Comparison of ENCODE assay signal across 11 cellular contexts in the genomic region with DNA sequence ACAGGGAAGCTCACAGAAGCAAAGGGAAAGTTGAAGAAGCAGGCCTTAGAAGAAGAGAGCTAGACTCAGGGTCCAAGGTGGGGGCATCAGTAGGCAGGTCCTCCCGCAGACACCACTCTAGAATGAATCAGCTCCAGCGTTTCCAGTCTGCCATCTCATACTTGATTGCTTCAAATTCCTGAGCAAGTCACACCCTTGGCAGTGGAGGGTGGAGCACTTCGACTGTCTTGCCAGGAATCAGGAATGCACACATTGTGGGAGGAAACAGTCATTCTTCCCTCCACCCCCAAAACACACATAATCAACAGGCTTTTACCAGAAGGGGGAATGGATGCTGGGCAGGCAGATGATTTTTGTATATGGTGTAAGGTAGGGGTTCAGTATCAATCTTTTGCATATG.
A peak's percentile ranks its signal among the peaks of the same experiment; 100 is the strongest.
DNase-seq lines count a peak whose midpoint lies in the region; ATAC-seq, FAIRE-seq and TF ChIP-seq lines count a peak whose summit lies in the region.
"Had no signal": no experiment of that assay in that cellular context is flagged by ENCODE, and none has a peak within 500 bp of the region (broad histone marks: within the 10 kb centered on the region; RNA-seq: fewer than 3 reads in every experiment).

No MANE protein-coding gene starts in this region.

- CTCF ChIA-PET in naive thymus-derived CD4-positive, alpha-beta T cell (lab: Charles Lee), result no interaction called here

- ATAC-seq in HG03457 (IDR thresholded peaks at IDR 0.05; ENCODE audit: unreplicated experiment) (no peak), GM21367 (IDR thresholded peaks at IDR 0.05; ENCODE audit: unreplicated experiment) (no peak)
- no peak for ATAC-seq in naive thymus-derived CD4-positive, alpha-beta T cell
- ATAC-seq: GM12878 had no signal

- H3K36me3 ChIP-seq in astrocyte (ENCODE audit: insufficient read depth, low read length) (no peaks in the 10 kb centered on the region), subcutaneous abdominal adipose tissue (ENCODE audit: control insufficient read depth in 5 of 5, insufficient read depth in 5 of 5, low read length in 5 of 5) (no peaks in the 10 kb centered on the region)
- H3K36me3 ChIP-seq in naive thymus-derived CD4-positive, alpha-beta T cell (ENCODE audit: control insufficient read depth in 2 of 3, insufficient read depth in 3 of 3, low read length in 3 of 3), result peaks cover 0 to 11% (median 0%) of the 10 kb centered on the region in 3 experiments

- H3K4me3 ChIP-seq in astrocyte (ENCODE audit: insufficient read depth, low read depth, low read length), result peak overlapping the region; percentile 12
- no peak overlapping the region for H3K4me3 ChIP-seq in subcutaneous abdominal adipose tissue (ENCODE audit: low read depth in 1 of 5, low read length in 5 of 5)
- H3K4me3 ChIP-seq in naive thymus-derived CD4-positive, alpha-beta T cell (ENCODE audit: low read length), result no peak overlapping the region
- H3K4me3 ChIP-seq: GM12878 had no signal

- H3K9ac ChIP-seq in astrocyte (ENCODE audit: low read length), result peak overlapping the region; percentile 77
- H3K9ac ChIP-seq in subcutaneous abdominal adipose tissue (ENCODE audit: low read length in 5 of 5), result no peak overlapping the region

- no peaks in the 10 kb centered on the region; the same call in 1 of the 2 replicates for H3K9me3 Mint-ChIP-seq in HFFc6
- H3K9me3 Mint-ChIP-seq in astrocyte (ENCODE audit: unreplicated experiment), result peaks cover 4% of the 10 kb centered on the region
- peaks cover 0 to 6% (median 3%) of the 10 kb centered on the region in 11 donors for H3K9me3 Mint-ChIP-seq in naive thymus-derived CD4-positive, alpha-beta T cell

- H4K20me1 ChIP-seq in astrocyte (ENCODE audit: insufficient read depth, low read length), result no peaks in the 10 kb centered on the region

- no peak for TF ChIP-seq CTCF in HFFc6 (IDR thresholded peaks at IDR 0.05)
- no peak for TF ChIP-seq CTCF in astrocyte (IDR thresholded peaks at IDR 0.05; ENCODE audit: insufficient read depth, low read depth, low read length)

- H3K4me2 ChIP-seq in astrocyte (ENCODE audit: low read length), result peak overlapping the region; percentile 80

- H3K27me3 Mint-ChIP-seq in HFFc6 (ENCODE audit: insufficient read depth), result peaks cover 3% of the 10 kb centered on the region; the same call in 1 of the 2 replicates
- H3K27me3 Mint-ChIP-seq in astrocyte (ENCODE audit: low read depth, unreplicated experiment), result no peaks in the 10 kb centered on the region
- H3K27me3 Mint-ChIP-seq in naive thymus-derived CD4-positive, alpha-beta T cell, result no peaks in the 10 kb centered on the region

- H3K4me3 Mint-ChIP-seq in HFFc6, result peak overlapping the region; percentile 81
- H3K4me3 Mint-ChIP-seq in astrocyte (ENCODE audit: unreplicated experiment), result no peak overlapping the region
- no peak overlapping the region for H3K4me3 Mint-ChIP-seq in naive thymus-derived CD4-positive, alpha-beta T cell

- FAIRE-seq in astrocyte (lab: Jason Lieb, UNC), result peak; percentile 95
- FAIRE-seq: colon, GM12878 had no signal

- no peak overlapping the region for H2AFZ ChIP-seq in astrocyte (ENCODE audit: low read depth, low read length)

- H3K27me3 ChIP-seq in astrocyte (ENCODE audit: insufficient read depth, low read length) (no peaks in the 10 kb centered on the region), subcutaneous abdominal adipose tissue (ENCODE audit: control insufficient read depth in 5 of 5, insufficient read depth in 4 of 5, low read length in 5 of 5) (no peaks in the 10 kb centered on the region)
- no peaks in the 10 kb centered on the region for H3K27me3 ChIP-seq in naive thymus-derived CD4-positive, alpha-beta T cell (ENCODE audit: control insufficient read depth in 2 of 2, insufficient read depth in 2 of 2, low read length in 2 of 2)

- H3K4me1 ChIP-seq in astrocyte (ENCODE audit: insufficient read depth, low read length) (peaks cover 13% of the 10 kb centered on the region), subcutaneous abdominal adipose tissue (ENCODE audit: control insufficient read depth in 5 of 5, insufficient read depth in 5 of 5, low read length in 5 of 5) (peaks cover 3 to 19% (median 6%) of the 10 kb centered on the region in 5 donors)
- H3K4me1 ChIP-seq in naive thymus-derived CD4-positive, alpha-beta T cell (ENCODE audit: control insufficient read depth in 2 of 2, insufficient read depth in 2 of 2, low read length in 2 of 2), result no peaks in the 10 kb centered on the region

- H3K36me3 Mint-ChIP-seq in HFFc6 (ENCODE audit: low read depth), result peaks cover 16% of the 10 kb centered on the region
- H3K36me3 Mint-ChIP-seq in astrocyte (ENCODE audit: low read depth, unreplicated experiment), result peaks cover 5% of the 10 kb centered on the region
- H3K36me3 Mint-ChIP-seq in naive thymus-derived CD4-positive, alpha-beta T cell, result peaks cover 0 to 53% (median 37%) of the 10 kb centered on the region in 5 donors

- H3K9me3 ChIP-seq in astrocyte (ENCODE audit: insufficient read depth, low read depth, low read length), result no peaks in the 10 kb centered on the region
- H3K9me3 ChIP-seq in subcutaneous abdominal adipose tissue (ENCODE audit: control insufficient read depth in 5 of 5, low read length in 5 of 5), result no peaks in the 10 kb centered on the region
- H3K9me3 ChIP-seq in naive thymus-derived CD4-positive, alpha-beta T cell (ENCODE audit: control insufficient read depth in 2 of 3, low read length in 3 of 3), result no peaks in the 10 kb centered on the region

- intact Hi-C loops in naive thymus-derived CD4-positive, alpha-beta T cell (cut with micrococcal nuclease), result no loop called here

- DNase-seq in HFFc6, result peak; percentile 94
- peak; percentile 98 for DNase-seq in astrocyte (ENCODE audit: low read depth)
- peak; percentile 61 for DNase-seq in hepatic stellate cell (ENCODE audit: low spot score)
- DNase-seq in NCI-H2029 treated with DMSO at 0.1 percent for 48 hours (lab: John Stamatoyannopoulos, UW), result no peak
- no peak for DNase-seq in naive thymus-derived CD4-positive, alpha-beta T cell
- DNase-seq: NCI-H2081 treated with DMSO at 0.1 percent for 48 hours had no signal

- peaks cover 51% of the 10 kb centered on the region for H3K4me1 Mint-ChIP-seq in HFFc6 (ENCODE audit: low read depth)
- H3K4me1 Mint-ChIP-seq in astrocyte (ENCODE audit: low read depth, unreplicated experiment), result peaks cover 33% of the 10 kb centered on the region
- H3K4me1 Mint-ChIP-seq in naive thymus-derived CD4-positive, alpha-beta T cell, result peaks cover 0 to 16% (median 9%) of the 10 kb centered on the region in 7 donors

- peak overlapping the region; percentile 99 for H3K27ac Mint-ChIP-seq in HFFc6
- peak overlapping the region; percentile 93 for H3K27ac Mint-ChIP-seq in astrocyte (ENCODE audit: unreplicated experiment)
- H3K27ac Mint-ChIP-seq in naive thymus-derived CD4-positive, alpha-beta T cell, result no peak overlapping the region

- POLR2A ChIA-PET in naive thymus-derived CD4-positive, alpha-beta T cell (lab: Charles Lee), result no interaction called here

- no peaks in the 10 kb centered on the region for H3K79me2 ChIP-seq in astrocyte (ENCODE audit: insufficient read depth, low read length)

- H3K27ac ChIP-seq in astrocyte (ENCODE audit: low read depth, low read length) (peak overlapping the region; percentile 93), subcutaneous abdominal adipose tissue (ENCODE audit: low read depth, low read length) (peak overlapping the region; percentile 66)
- no peak overlapping the region for H3K27ac ChIP-seq in naive thymus-derived CD4-positive, alpha-beta T cell (ENCODE audit: low read depth, low read length)

Comparison
In these comparisons a context has a peak if more than half of its experiments do, and no peak if none do; other contexts are left out.
1. DNase-seq: peak in HFFc6 (single experiment), astrocyte (single experiment) and hepatic stellate cell (single experiment); none in NCI-H2029 treated with DMSO at 0.1 percent for 48 hours (single experiment) and naive thymus-derived CD4-positive, alpha-beta T cell (0 of 9).
2. H3K27ac Mint-ChIP-seq: peak in HFFc6 (single experiment) and astrocyte (single experiment); none in naive thymus-derived CD4-positive, alpha-beta T cell (0 of 9).